8 cellular contexts compared by ENCODE assay signal in genomic region chr7:26667514-26668133, GRCh38.
A peak's percentile ranks its signal among the peaks of the same experiment; 100 is the strongest.
DNase-seq lines count a peak whose midpoint lies in the region; ATAC-seq and TF ChIP-seq lines count a peak whose summit lies in the region.

No MANE protein-coding gene starts in this region.

- TF ChIP-seq CTCF in CD14-positive monocyte (IDR thresholded peaks at IDR 0.05), result peak; percentile 73
- peak; percentile 92 for TF ChIP-seq CTCF in SU-DHL-6 (IDR thresholded peaks at IDR 0.05; ENCODE audit: insufficient read depth, low read length, poor library complexity, severe bottlenecking)
- TF ChIP-seq CTCF in astrocyte of the spinal cord (IDR thresholded peaks at IDR 0.05; ENCODE audit: low read depth, low read length), result peak; percentile 83
- peak; percentile 44 to 74 (median 64) for TF ChIP-seq CTCF in gastrocnemius medialis (IDR thresholded peaks at IDR 0.05 in 4 of 5, conservative IDR thresholded peaks at IDR 0.05 in 1 of 5)

- H3K79me2 ChIP-seq in SU-DHL-6 (ENCODE audit: insufficient read depth, low read length), result no peaks in the 10 kb centered on the region

- H3K9me3 Mint-ChIP-seq in CD14-positive monocyte, result no peaks in the 10 kb centered on the region

- ATAC-seq in GM21723 (IDR thresholded peaks at IDR 0.05; ENCODE audit: unreplicated experiment), result peak; percentile 69
- peak; percentile 81 to 82 for ATAC-seq in gastrocnemius medialis
- ATAC-seq in HG03439 (IDR thresholded peaks at IDR 0.05; ENCODE audit: unreplicated experiment), result no peak

- H3K9ac ChIP-seq in SU-DHL-6 (ENCODE audit: low read length), result no peak overlapping the region

- peak; percentile 56 for DNase-seq in CD14-positive monocyte (ENCODE audit: low spot score)
- DNase-seq in NCI-H1694 (lab: John Stamatoyannopoulos, UW), result peak; percentile 98
- peak; percentile 93 for DNase-seq in astrocyte of the spinal cord (ENCODE audit: low read depth, low spot score)
- DNase-seq in hepatic stellate cell (ENCODE audit: low spot score), result peak; percentile 34
- peak; percentile 27 to 29 for DNase-seq in gastrocnemius medialis

- peaks cover 3% of the 10 kb centered on the region; the same call in 1 of the 2 replicates for H3K36me3 ChIP-seq in SU-DHL-6 (ENCODE audit: low read length)
- no peaks in the 10 kb centered on the region for H3K36me3 ChIP-seq in gastrocnemius medialis

- no peak for TF ChIP-seq POLR2A in gastrocnemius medialis (IDR thresholded peaks at IDR 0.05)

- peaks cover 4% of the 10 kb centered on the region; the same call in 1 of the 2 replicates for H3F3A ChIP-seq in SU-DHL-6 (ENCODE audit: insufficient read depth)

- H3K9me3 ChIP-seq in SU-DHL-6 (ENCODE audit: insufficient read depth, low read length) (no peaks in the 10 kb centered on the region), gastrocnemius medialis (no peaks in the 10 kb centered on the region)

- intact Hi-C loops in CD14-positive monocyte (cut with micrococcal nuclease), result loop anchor here (5.0 to 10.0 kb wide), 3 partner anchors 283 to 773 kb away; no protein-coding TSS in a partner anchor
- intact Hi-C loops in gastrocnemius medialis (cut with DNase I; ENCODE audit: low total_unique reads), result loop anchor here (1.0 to 10.0 kb wide), 3 partner anchors 298 to 775 kb away; no protein-coding TSS in a partner anchor

- no peak overlapping the region for H2AFZ ChIP-seq in SU-DHL-6 (ENCODE audit: low read depth, low read length, severe bottlenecking)

- peak overlapping the region in 1 of 7 donors; percentile 24 for H3K27ac Mint-ChIP-seq in CD14-positive monocyte

- H3K27ac ChIP-seq in SU-DHL-6 (ENCODE audit: low read depth, low read length) (no peak overlapping the region), gastrocnemius medialis (no peak overlapping the region)

- in situ Hi-C loops in astrocyte of the spinal cord (cut with HindIII; ENCODE audit: low sequenced_read_pairs), result no loop called here
- in situ Hi-C loops in gastrocnemius medialis (cut with MboI; ENCODE audit: low sequenced_read_pairs in 4 of 4), result loop anchor here (5.0 to 25.0 kb wide), 3 partner anchors 300 to 773 kb away; no protein-coding TSS in a partner anchor

- H3K27me3 ChIP-seq in SU-DHL-6 (ENCODE audit: low read length), result no peaks in the 10 kb centered on the region
- H3K27me3 ChIP-seq in gastrocnemius medialis, result peaks cover 0 to 3% (median 0%) of the 10 kb centered on the region in 3 donors

- no peaks in the 10 kb centered on the region for H3K27me3 Mint-ChIP-seq in CD14-positive monocyte (ENCODE audit: low read depth in 3 of 3)

- H3K4me2 ChIP-seq in SU-DHL-6 (ENCODE audit: low read depth, low read length, poor library complexity, severe bottlenecking), result no peak overlapping the region

- H3K36me3 Mint-ChIP-seq in CD14-positive monocyte, result peaks cover 25 to 37% of the 10 kb centered on the region in 2 donors

- no peaks in the 10 kb centered on the region for H3K9me2 ChIP-seq in SU-DHL-6 (replicated peaks; ENCODE audit: insufficient read depth, low read length)

- H3K4me3 Mint-ChIP-seq in CD14-positive monocyte, result no peak overlapping the region

- H3K4me3 ChIP-seq in SU-DHL-6 (ENCODE audit: insufficient read depth, low read length, poor library complexity, severe bottlenecking) (no peak overlapping the region), astrocyte of the spinal cord (ENCODE audit: low read depth, low read length) (no peak overlapping the region), gastrocnemius medialis (no peak overlapping the region)

- no peaks in the 10 kb centered on the region for H4K20me1 ChIP-seq in SU-DHL-6 (ENCODE audit: low read depth, low read length)

- H3K4me1 Mint-ChIP-seq in CD14-positive monocyte, result peaks cover 12% of the 10 kb centered on the region

- H3K4me1 ChIP-seq in gastrocnemius medialis, result peaks cover 0 to 5% of the 10 kb centered on the region in 2 donors

Comparison
In these comparisons a context has a peak if more than half of its experiments do, and no peak if none do; other contexts are left out.
1. DNase-seq: peak in every context shown above with its lines; median percentile 98 in NCI-H1694; 93 in astrocyte of the spinal cord; 56 in CD14-positive monocyte; 34 in hepatic stellate cell; 28 in gastrocnemius medialis.